In the genomic region with DNA sequence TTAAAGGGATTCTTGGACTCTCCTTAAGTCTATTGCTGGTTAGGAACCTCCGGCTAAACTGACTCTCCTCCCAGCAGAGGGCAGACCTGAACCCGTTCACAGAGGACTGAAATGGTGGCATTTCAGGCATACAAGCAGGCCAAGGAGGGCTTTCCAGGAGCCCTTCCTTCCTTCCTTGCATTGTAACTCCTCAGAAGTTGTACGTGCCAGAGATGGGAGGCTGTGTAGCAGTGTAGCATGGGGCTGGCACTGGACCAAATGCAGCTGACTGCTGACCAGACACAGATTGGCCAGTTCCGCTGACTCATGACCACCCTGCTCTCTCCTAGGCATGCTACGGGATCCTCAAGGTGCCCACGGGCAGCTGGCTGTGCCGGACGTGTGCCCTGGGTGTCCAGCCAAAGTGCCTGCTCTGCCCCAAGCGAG, we compare ENCODE assay signal across 8 cellular contexts. TPM values are rescaled to one million over a fixed set of nuclear protein-coding genes. Genes with fewer than 3 reads are reported as not detected.
DNase-seq lines count a peak whose midpoint lies in the region; ATAC-seq and TF ChIP-seq lines count a peak whose summit lies in the region.

No MANE protein-coding gene starts in this region.

- peak overlapping the region; percentile 73; the same call in 1 of the 2 replicates for H2AK5ac ChIP-seq in IMR-90 (ENCODE audit: low read depth, low read length)

- peaks cover 2% of the 10 kb centered on the region for H3K9me3 Mint-ChIP-seq in natural killer cell treated with Interleukin-12 subunit alpha and Interleukin-12 subunit beta and Interleukin-15 and Interleukin-18, amount 100 ng/mL, for 72 hours

- H3K4me2 ChIP-seq in DND-41 (ENCODE audit: insufficient read depth, low read length) (no peak overlapping the region), IMR-90 (ENCODE audit: low read depth, low read length) (no peak overlapping the region)

- TF ChIP-seq CTCF in DND-41 (IDR thresholded peaks at IDR 0.05; ENCODE audit: borderline replicate concordance, extremely low read depth, low read length, poor library complexity, severe bottlenecking) (peak; percentile 43), IMR-90 (conservative IDR thresholded peaks at IDR 0.05; ENCODE audit: low read depth, low read length) (peak; percentile 40)

- peaks cover 2% of the 10 kb centered on the region for H3K36me3 Mint-ChIP-seq in natural killer cell treated with Interleukin-12 subunit alpha and Interleukin-12 subunit beta and Interleukin-15 and Interleukin-18, amount 100 ng/mL, for 72 hours

- peak overlapping the region; percentile 58 for H3K4ac ChIP-seq in IMR-90 (ENCODE audit: low read depth, low read length)

- DNase-seq in DND-41, result peak; percentile 15
- DNase-seq in IMR-90, result peak; percentile 74
- peak; percentile 45 for DNase-seq in cerebellar cortex (ENCODE audit: low spot score)
- no peak for DNase-seq in natural killer cell treated with Interleukin-12 subunit alpha and Interleukin-12 subunit beta and Interleukin-15 and Interleukin-18, amount 100 ng/mL, for 72 hours (ENCODE audit: low spot score)
- DNase-seq in NCI-H1436 treated with DMSO at 0.1 percent for 48 hours (lab: John Stamatoyannopoulos, UW), result no peak
- no peak for DNase-seq in globus pallidus (ENCODE audit: low spot score)
- DNase-seq in SKM-1 (lab: John Stamatoyannopoulos, UW; ENCODE audit: unreplicated experiment), result no peak

- no peak for TF ChIP-seq POLR2A in IMR-90 (IDR thresholded peaks at IDR 0.05; ENCODE audit: low read depth, low read length)

- H2AK9ac ChIP-seq in IMR-90 (replicated peaks; ENCODE audit: low read depth, low read length, poor library complexity), result peak overlapping the region; percentile 75

- H3K27ac Mint-ChIP-seq in natural killer cell treated with Interleukin-12 subunit alpha and Interleukin-12 subunit beta and Interleukin-15 and Interleukin-18, amount 100 ng/mL, for 72 hours, result peak overlapping the region; percentile 18 to 61

- no peaks in the 10 kb centered on the region for H3K27me3 Mint-ChIP-seq in natural killer cell treated with Interleukin-12 subunit alpha and Interleukin-12 subunit beta and Interleukin-15 and Interleukin-18, amount 100 ng/mL, for 72 hours

- POLR2A ChIA-PET in IMR-90 (lab: Charles Lee; ENCODE audit: unreplicated experiment), result no interaction called here

- no peak overlapping the region for H3K56ac ChIP-seq in IMR-90 (ENCODE audit: extremely low read depth, insufficient read depth, low read length)

- BruUV-seq in IMR-90 (replicated peaks; lab: Mats Ljungman, UMichigan), result no TSS peak

- H3K36me3 ChIP-seq in DND-41 (ENCODE audit: insufficient read depth, low read length) (peaks cover 85% of the 10 kb centered on the region), IMR-90 (ENCODE audit: control insufficient read depth, insufficient read depth, low read length) (peaks cover 67% of the 10 kb centered on the region)

- dilution Hi-C loops in IMR-90 (cut with HindIII; ENCODE audit: low sequenced_read_pairs, unreplicated experiment), result no loop called here

- H4K8ac ChIP-seq in IMR-90 (ENCODE audit: low read depth in 2 of 2, low read length in 2 of 2), result peak overlapping the region; percentile 37 to 42; a peak in 2 of 4 replicates

- H3K14ac ChIP-seq in IMR-90 (replicated peaks; ENCODE audit: low read depth, low read length), result peak overlapping the region; percentile 38

- H3K23ac ChIP-seq in IMR-90 (ENCODE audit: low read depth, low read length), result peak overlapping the region; percentile 7; the same call in 1 of the 2 replicates

- no peak overlapping the region for H3K27ac ChIP-seq in DND-41 (ENCODE audit: low read length)
- H3K27ac ChIP-seq in IMR-90 (ENCODE audit: insufficient read depth, low read length), result no peak overlapping the region

- no peaks in the 10 kb centered on the region for H3K27me3 ChIP-seq in DND-41 (ENCODE audit: insufficient read depth, low read length, poor library complexity)
- no peaks in the 10 kb centered on the region for H3K27me3 ChIP-seq in IMR-90 (ENCODE audit: control insufficient read depth, insufficient read depth, low read length)

- H3K79me1 ChIP-seq in IMR-90 (ENCODE audit: low read depth in 1 of 2, low read length in 2 of 2), result peaks cover 12 to 24% of the 10 kb centered on the region in 2 experiments

- peak overlapping the region; percentile 5; the same call in 1 of the 2 replicates for H4K5ac ChIP-seq in IMR-90 (ENCODE audit: low read depth, low read length)

- no peak overlapping the region; the same call in 1 of the 2 replicates for H2BK20ac ChIP-seq in IMR-90 (ENCODE audit: low read depth, low read length)

- CTCF ChIA-PET in IMR-90 (lab: Yijun Ruan, JAX), result interaction anchor here (0.6 kb wide), 1 partner anchor 492 kb away, joined by 4 read pairs; no protein-coding TSS in a partner anchor

- H2BK15ac ChIP-seq in IMR-90 (ENCODE audit: low read depth, low read length), result no peak overlapping the region

- H3K4me1 Mint-ChIP-seq in natural killer cell treated with Interleukin-12 subunit alpha and Interleukin-12 subunit beta and Interleukin-15 and Interleukin-18, amount 100 ng/mL, for 72 hours (ENCODE audit: low read depth in 2 of 2), result peaks cover 3 to 11% of the 10 kb centered on the region in 2 donors

- H3K9ac ChIP-seq in DND-41 (ENCODE audit: low read depth, low read length), result no peak overlapping the region
- H3K9ac ChIP-seq in IMR-90 (ENCODE audit: low read depth, low read length), result no peak overlapping the region

- intact Hi-C loops in IMR-90 (cut with micrococcal nuclease), result no loop called here

- no peak overlapping the region for H2AFZ ChIP-seq in DND-41 (ENCODE audit: low read depth, low read length)
- H2AFZ ChIP-seq in IMR-90 (replicated peaks; ENCODE audit: low read length, poor library complexity), result peak overlapping the region; percentile 53

- H2BK5ac ChIP-seq in IMR-90 (ENCODE audit: low read depth, low read length, poor library complexity, severe bottlenecking), result peak overlapping the region; percentile 14

- peaks cover 16% of the 10 kb centered on the region for H3K9me1 ChIP-seq in IMR-90 (ENCODE audit: insufficient read depth, low read length)

- H3K4me3 Mint-ChIP-seq in natural killer cell treated with Interleukin-12 subunit alpha and Interleukin-12 subunit beta and Interleukin-15 and Interleukin-18, amount 100 ng/mL, for 72 hours, result no peak overlapping the region

- peak overlapping the region; percentile 77 for H2BK120ac ChIP-seq in IMR-90 (ENCODE audit: low read depth, low read length)

- no peaks in the 10 kb centered on the region for H3K4me1 ChIP-seq in DND-41 (ENCODE audit: insufficient read depth, low read length)
- H3K4me1 ChIP-seq in IMR-90 (ENCODE audit: control insufficient read depth, insufficient read depth, low read length), result peaks cover 10% of the 10 kb centered on the region

- H3K18ac ChIP-seq in IMR-90 (ENCODE audit: low read depth, low read length), result no peak overlapping the region; the same call in 1 of the 2 replicates

- peak overlapping the region; percentile 40; the same call in 1 of the 2 replicates for H4K91ac ChIP-seq in IMR-90 (ENCODE audit: insufficient read depth, low read depth, low read length)

- H4K20me1 ChIP-seq in DND-41 (ENCODE audit: insufficient read depth, low read length), result peaks cover 40% of the 10 kb centered on the region
- H4K20me1 ChIP-seq in IMR-90 (ENCODE audit: insufficient read depth, low read length), result no peaks in the 10 kb centered on the region

- ATAC-seq in DND-41 (ENCODE audit: insufficient read depth, low read depth) (peak; percentile 44; the same call in 1 of the 3 replicates), IMR-90 (ENCODE audit: low read depth) (peak; percentile 87), HG02973 (IDR thresholded peaks at IDR 0.05; ENCODE audit: unreplicated experiment) (no peak)
- no peak for ATAC-seq in natural killer cell treated with Interleukin-12 subunit alpha and Interleukin-12 subunit beta and Interleukin-15 and Interleukin-18, amount 100 ng/mL, for 72 hours

- peaks cover 13% of the 10 kb centered on the region for H3K79me2 ChIP-seq in DND-41 (ENCODE audit: insufficient read depth, low read length)

- H3K4me3 ChIP-seq in DND-41 (ENCODE audit: low read depth in 1 of 2, low read length in 2 of 2), result no peak overlapping the region
- no peak overlapping the region for H3K4me3 ChIP-seq in IMR-90 (ENCODE audit: insufficient read depth, low read depth, low read length)

- in situ Hi-C loops in IMR-90 (cut with MboI; ENCODE audit: low sequenced_read_pairs), result no loop called here

- H3K9me3 ChIP-seq in DND-41 (ENCODE audit: insufficient read depth, low read length, severe bottlenecking) (no peaks in the 10 kb centered on the region), IMR-90 (ENCODE audit: control insufficient read depth, insufficient read depth, low read length) (no peaks in the 10 kb centered on the region)

- TF ChIP-seq RAD21 in IMR-90 (IDR thresholded peaks at IDR 0.05; ENCODE audit: low read length), result peak; percentile 37

- WGBS in IMR-90 (ENCODE audit: extremely low coverage in 2 of 2, insufficient read length in 1 of 2), 2 experiments, result 87% methylated on average over 3 of the region's 9 CpGs; no CpG with 5 or more reads in 1 of the 2 experiments

TF ChIP-seq in IMR-90, 13 proteins besides CTCF, POLR2A, EP300 and RAD21:
- TF ChIP-seq MAFK (IDR thresholded peaks at IDR 0.05; ENCODE audit: low read depth, low read length) (peak; percentile 70), SMC3 (IDR thresholded peaks at IDR 0.05; ENCODE audit: low read depth, low read length) (peak; percentile 27; the same call in 1 of the 2 replicates), NFE2L2 (IDR thresholded peaks at IDR 0.05; ENCODE audit: low read depth, low read length) (peak; percentile 38; the same call in 1 of the 2 replicates), RFX5 (IDR thresholded peaks at IDR 0.05; ENCODE audit: low read depth, low read length) (no peak)

RNA-seq across cellular contexts. Expression of a gene that starts 36.4 kb away (rescaled TPM):
- 13.9 and 14.9 TPM in 2 replicates for total RNA-seq in IMR-90 (2012; rRNA removed)
- polyA plus RNA-seq in IMR-90 (2012; rRNA removed), result 13.3 and 16.7 TPM in 2 replicates
- 10.0 and 16.8 TPM in 2 replicates for polyA plus RNA-seq in IMR-90 (2012; cell fraction: cytosol; rRNA removed)
- 19.0 and 26.8 TPM in 2 replicates for polyA plus RNA-seq in IMR-90 (2012; cell fraction: nucleus; rRNA removed; ENCODE audit: low replicate concordance)
- total RNA-seq in natural killer cell treated with Interleukin-12 subunit alpha and Interleukin-12 subunit beta and Interleukin-15 and Interleukin-18, amount 100 ng/mL, for 72 hours, result 10 to 100 TPM; 45.2 to 70.8 TPM

Comparison
In these comparisons a context has a peak if more than half of its experiments do, and no peak if none do; other contexts are left out.
1. ATAC-seq: peak in DND-41 (single experiment) and IMR-90 (single experiment); none in natural killer cell treated with Interleukin-12 subunit alpha and Interleukin-12 subunit beta and Interleukin-15 and Interleukin-18, amount 100 ng/mL, for 72 hours (0 of 2) and HG02973 (single experiment).
2. DNase-seq: peak in DND-41 (single experiment), IMR-90 (single experiment) and cerebellar cortex (single experiment); none in natural killer cell treated with Interleukin-12 subunit alpha and Interleukin-12 subunit beta and Interleukin-15 and Interleukin-18, amount 100 ng/mL, for 72 hours (single experiment), NCI-H1436 treated with DMSO at 0.1 percent for 48 hours (single experiment), globus pallidus (single experiment) and SKM-1 (single experiment).